ENCODE assay signal across 35 cellular contexts in the genomic region with DNA sequence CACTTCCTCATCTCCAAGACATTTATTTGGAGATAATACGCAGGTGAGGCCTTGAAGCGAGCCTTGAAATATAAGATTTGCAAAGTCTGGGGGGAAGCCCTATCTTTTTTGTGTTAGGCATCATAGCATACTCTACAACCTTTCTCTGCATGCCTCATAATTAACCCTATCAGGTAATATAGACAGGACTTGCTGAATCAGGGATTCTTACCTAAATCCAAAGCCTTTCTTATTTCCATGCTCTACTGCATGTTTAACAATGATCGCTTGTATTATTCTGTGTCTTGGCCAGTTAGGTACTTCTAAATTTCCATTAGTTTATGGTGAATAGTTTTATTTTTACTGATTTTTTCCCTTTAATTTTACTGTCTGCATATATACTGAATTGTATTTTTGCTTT. TPM values are rescaled to one million over a fixed set of nuclear protein-coding genes. Genes with fewer than 3 reads are reported as not detected.
"Had no signal": no experiment of that assay in that cellular context is flagged by ENCODE, and none has a peak within 500 bp of the region (broad histone marks: within the 10 kb centered on the region; RNA-seq: fewer than 3 reads in every experiment).

No MANE protein-coding gene starts in this region.

- H3K36me3 ChIP-seq: adrenal gland, ascending aorta, brain microvascular endothelial cell, breast epithelium, cardiac muscle cell had no signal

- DNase-seq: activated effector memory CD4-positive, alpha-beta T cell treated with anti-CD3 and anti-CD28 coated beads, Interleukin-2, amount 50 U/mL, for 16 hours; activated effector memory CD4-positive, alpha-beta T cell treated with Interleukin-2 at 50 U/mL for 16 hours; activated gamma-delta T cell; activated gamma-delta T cell treated with Interleukin-2 at 50 U/mL for 16 hours; activated naive CD4-positive, alpha-beta T cell; activated naive CD4-positive, alpha-beta T cell treated with anti-CD3 and anti-CD28 coated beads for 36 hours; activated naive CD4-positive, alpha-beta T cell treated with anti-CD3 and anti-CD28 coated beads, Interleukin-2, amount 10 ng/mL, durations not matched to agents 7 days and 5 days; activated naive CD4-positive, alpha-beta T cell treated with anti-CD3 and anti-CD28 coated beads, Interleukin-2, amount 50 U/mL, for 16 hours; activated naive CD4-positive, alpha-beta T cell treated with Interleukin-2 at 50 U/mL for 16 hours; activated naive CD8-positive, alpha-beta T cell treated with anti-CD3 and anti-CD28 coated beads for 36 hours; activated naive CD8-positive, alpha-beta T cell treated with anti-CD3 and anti-CD28 coated beads, Interleukin-2, amount 10 ng/mL, durations not matched to agents 7 days and 5 days; activated naive CD8-positive, alpha-beta T cell treated with anti-CD3 and anti-CD28 coated beads, Interleukin-2, amount 50 U/mL, for 24 hours; activated T-cell treated with anti-CD3 and anti-CD28 coated beads, Interleukin-2, amount 50 U/mL, for 1 hour; activated T-cell treated with anti-CD3 and anti-CD28 coated beads, Interleukin-2, amount 50 U/mL, for 24 hours; activated T-cell treated with anti-CD3 and anti-CD28 coated beads, Interleukin-2, amount 50 U/mL, for 4 hours; activated T-cell treated with anti-CD3 and anti-CD28 coated beads, Interleukin-2, amount 50 U/mL, for 48 hours; activated T-cell treated with anti-CD3 and anti-CD28 coated beads, Interleukin-2, amount 50 U/mL, for 72 hours; adrenal gland; amniotic stem cell; amygdala; anterior cingulate cortex; aorta; body of pancreas; brain microvascular endothelial cell; caudate nucleus; central memory CD4-positive, alpha-beta T cell; cerebellar nuclear complex had no signal

- H3K4me1 ChIP-seq: adrenal gland, ascending aorta, body of pancreas, breast epithelium had no signal

- FAIRE-seq: astrocyte, bronchial epithelial cell had no signal

- H3K9me3 ChIP-seq: adrenal gland, ascending aorta, body of pancreas, breast epithelium had no signal

- H3K27ac ChIP-seq: adrenal gland, ascending aorta, body of pancreas, brain microvascular endothelial cell, breast epithelium, cardiac muscle cell had no signal

- H3K4me3 ChIP-seq: adrenal gland, ascending aorta, body of pancreas, breast epithelium, cardiac muscle cell had no signal

- ATAC-seq: activated T-cell treated with anti-CD3 and anti-CD28 coated beads, Interleukin-2, amount 50 U/mL, for 4 hours; activated T-cell treated with anti-CD3 and anti-CD28 coated beads, Interleukin-2, amount 50 U/mL, for 72 hours; activated T-helper 17 cell treated with anti-CD3 and anti-CD28 coated beads, Interleukin-2, amount 50 U/mL, for 72 hours; body of pancreas had no signal

- H3K27me3 ChIP-seq: ascending aorta, body of pancreas, brain microvascular endothelial cell, breast epithelium, cardiac muscle cell had no signal

RNA-seq across cellular contexts. Expression of a gene that starts 19.1 kb away (rescaled TPM):
- total RNA-seq: activated naive CD4-positive, alpha-beta T cell treated with anti-CD3 and anti-CD28 coated beads for 36 hours; activated naive CD8-positive, alpha-beta T cell treated with anti-CD3 and anti-CD28 coated beads for 36 hours; activated T-cell treated with anti-CD3 and anti-CD28 coated beads, Interleukin-2, amount 50 U/mL, for 4 hours; activated T-helper 17 cell treated with anti-CD3 and anti-CD28 coated beads, Interleukin-2, amount 50 U/mL, for 72 hours; ascending aorta; astrocyte; bronchial epithelial cell; cardiac muscle cell; cardiac septum; chondrocyte had no signal
- polyA plus RNA-seq: aorta, cardiac muscle cell had no signal
